Comparison of ENCODE assay signal across 8 cellular contexts in genomic region chr1:180502361-180503273, GRCh38. TPM values are rescaled to one million over a fixed set of nuclear protein-coding genes. Genes with fewer than 3 reads are reported as not detected.
DNase-seq lines count a peak whose midpoint lies in the region; ATAC-seq, FAIRE-seq and TF ChIP-seq lines count a peak whose summit lies in the region.

Gene ACBD6, minus strand, starts transcription at chr1:180502577. Its CDS starts 311 bp downstream, at chr1:180502266.

- intact Hi-C loops in heart left ventricle (cut with DNase I) (loop anchor here in 3 of 10 donors (5.0 to 10.0 kb wide), 4 partner anchors 522 to 662 kb away; partner anchors contain the start of genes MR1 (in 1 of the 3) and STX6 (in 1 of the 3)), posterior vena cava (cut with DNase I) (no loop called here)

- H3K9me3 ChIP-seq in adipocyte (ENCODE audit: control insufficient read depth, low read length) (no peaks in the 10 kb centered on the region), heart left ventricle (no peaks in the 10 kb centered on the region), upper lobe of left lung (no peaks in the 10 kb centered on the region)

- H3K4me1 ChIP-seq in adipocyte (ENCODE audit: control insufficient read depth, insufficient read depth, low read length) (peaks cover 26% of the 10 kb centered on the region), heart left ventricle (peaks cover 0 to 32% (median 15%) of the 10 kb centered on the region in 12 donors), upper lobe of left lung (peaks cover 13 to 26% (median 17%) of the 10 kb centered on the region in 4 donors)

- H3K27me3 ChIP-seq in adipocyte (replicated peaks; ENCODE audit: control insufficient read depth, insufficient read depth, low read length) (no peaks in the 10 kb centered on the region), heart left ventricle (no peaks in the 10 kb centered on the region), upper lobe of left lung (no peaks in the 10 kb centered on the region)

- ATAC-seq in HG02678 (IDR thresholded peaks at IDR 0.05; ENCODE audit: unreplicated experiment) (peak; percentile 83), heart left ventricle (peak; percentile 87 to 96 (median 94)), upper lobe of left lung (ENCODE audit: low FRiP score in 2 of 2) (peak; percentile 97)

- TF ChIP-seq POLR2A in GM12891 (IDR thresholded peaks at IDR 0.05; ENCODE audit: low read depth, low read length) (no peak; the same call in 1 of the 2 replicates), heart left ventricle (IDR thresholded peaks at IDR 0.05) (peak in 1 of 2 donors; percentile 53), upper lobe of left lung (IDR thresholded peaks at IDR 0.05) (peak in 3 of 4 donors; percentile 53 to 72 (median 68))

- DNase-seq in GM12891 (ENCODE audit: insufficient read length, low spot score) (peak; percentile 64), NCI-H1105 (lab: John Stamatoyannopoulos, UW) (peak; percentile 71), T follicular helper cell (ENCODE audit: low read depth) (peak; percentile 73), adipocyte (ENCODE audit: low read depth) (peak; percentile 94), heart left ventricle (peak; percentile 82 to 91 (median 84)), posterior vena cava (ENCODE audit: low spot score) (peak; percentile 95), upper lobe of left lung (peak; percentile 86 to 98)

- H3K36me3 ChIP-seq in adipocyte (ENCODE audit: control insufficient read depth, insufficient read depth, low read length, severe bottlenecking), result peaks cover 3% of the 10 kb centered on the region
- peaks cover 0 to 10% (median 0%) of the 10 kb centered on the region in 9 donors for H3K36me3 ChIP-seq in heart left ventricle
- H3K36me3 ChIP-seq in upper lobe of left lung, result no peaks in the 10 kb centered on the region

- H3K27ac ChIP-seq in heart left ventricle, result peak within 1 kb of the TSS; percentile 84 to 95 (median 92)
- peak within 1 kb of the TSS; percentile 90 to 95 (median 92) for H3K27ac ChIP-seq in upper lobe of left lung

- TF ChIP-seq CTCF in heart left ventricle (IDR thresholded peaks at IDR 0.05) (peak in 4 of 12 donors; percentile 20 to 28 (median 24)), upper lobe of left lung (IDR thresholded peaks at IDR 0.05) (peak in 4 of 6 experiments; percentile 10 to 36 (median 16))

- 0 to 1% (median 1%) methylated on average over 38 to 83 of the region's 83 CpGs for WGBS in heart left ventricle, 4 donors
- WGBS in upper lobe of left lung, 2 donors, result 0 to 1% methylated on average over 9 to 75 of the region's 83 CpGs

- H3K9ac ChIP-seq in adipocyte (ENCODE audit: low read length), result peak within 1 kb of the TSS; percentile 96

- peak within 1 kb of the TSS; percentile 97 for H3K4me3 ChIP-seq in adipocyte (ENCODE audit: low read length)
- H3K4me3 ChIP-seq in heart left ventricle, result peak within 1 kb of the TSS; percentile 75 to 95 (median 90)
- peak within 1 kb of the TSS; percentile 56 to 91 (median 80) for H3K4me3 ChIP-seq in upper lobe of left lung

- no peak for TF ChIP-seq EP300 in upper lobe of left lung (IDR thresholded peaks at IDR 0.05)

- peak; percentile 90 for FAIRE-seq in GM12891 (lab: Jason Lieb, UNC)

TF ChIP-seq in GM12891, 5 proteins besides CTCF, POLR2A, EP300 and RAD21:
- TF ChIP-seq TAF1 (IDR thresholded peaks at IDR 0.05; ENCODE audit: low read depth, low read length) (peak; percentile 86; the same call in 1 of the 2 replicates), SPI1 (IDR thresholded peaks at IDR 0.05; ENCODE audit: low read depth, low read length) (no peak), POLR2AphosphoS5 (IDR thresholded peaks at IDR 0.05; ENCODE audit: low read depth, low read length) (peak; percentile 50; the same call in 1 of the 2 replicates), POU2F2 (IDR thresholded peaks at IDR 0.05; ENCODE audit: low read depth, low read length) (peak; percentile 55), PAX5 (IDR thresholded peaks at IDR 0.05; ENCODE audit: insufficient read depth, low read length, severe bottlenecking) (no peak)
TF ChIP-seq in GM12891: peak in this region for 3.

RNA-seq across cellular contexts. Expression of gene ACBD6, which starts in this region (rescaled TPM):
- 58.9 TPM for polyA plus RNA-seq in GM12891 (2012; ENCODE audit: low read depth, missing spikeins)
- 10 to 100 TPM; 18.6 to 24.6 (median 21.5) TPM for total RNA-seq in heart left ventricle
- polyA plus RNA-seq in heart left ventricle, result 10 to 100 TPM; 26.8 to 35.8 TPM
- 10 to 100 TPM; 26.8 to 30.2 TPM for total RNA-seq in posterior vena cava
- total RNA-seq in upper lobe of left lung, result 10 to 100 TPM; 24.9 to 72.3 (median 51.5) TPM

Comparison
In these comparisons a context has a peak if more than half of its experiments do, and no peak if none do; other contexts are left out.
1. Peak in every context shown above with its lines: DNase-seq, ATAC-seq, H3K4me3 ChIP-seq and H3K27ac ChIP-seq.